Comparison of ENCODE assay signal across 11 cellular contexts in the genomic region with DNA sequence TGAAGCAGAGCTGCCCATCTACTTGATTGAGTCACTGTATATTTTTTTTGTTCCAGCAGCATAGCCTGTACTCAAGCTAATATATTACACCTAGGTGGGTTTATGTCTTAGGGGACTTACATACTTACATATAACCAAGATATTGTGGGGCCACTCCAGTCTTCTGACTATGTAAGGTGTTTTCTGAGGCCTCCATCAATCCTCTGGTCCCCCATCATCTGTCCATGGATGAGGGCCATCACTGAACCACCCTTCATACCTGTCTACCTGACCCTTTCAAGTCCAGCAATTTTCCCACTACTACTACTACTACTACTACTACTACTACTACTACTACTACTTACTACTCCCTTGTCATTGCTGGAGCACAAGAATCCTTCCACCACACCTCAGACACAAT. TPM values are rescaled to one million over a fixed set of nuclear protein-coding genes. Genes with fewer than 3 reads are reported as not detected.
"Had no signal": no experiment of that assay in that cellular context is flagged by ENCODE, and none has a peak within 500 bp of the region (broad histone marks: within the 10 kb centered on the region; RNA-seq: fewer than 3 reads in every experiment).

No MANE protein-coding gene starts in this region.

- ATAC-seq: GM23338, HCT116 had no signal

- H3K4me3 ChIP-seq: GM23248, GM23338, HAP-1 had no signal

- H3K4me1 ChIP-seq: HAP-1 had no signal

- H3K36me3 ChIP-seq: HAP-1 had no signal

- H2AFZ ChIP-seq: GM23248, GM23338 had no signal

- H3K4me2 ChIP-seq: GM23338 had no signal

- DNase-seq: GM23248, GOT3, H7, HCEC 1CT, HFFc6 had no signal

- H3K27ac ChIP-seq: GM23248 had no signal

RNA-seq across cellular contexts. Expression of a gene that starts 3.2 kb away (rescaled TPM):
- total RNA-seq: GM23248 had no signal

RNA-seq across cellular contexts. Expression of a gene that starts 53.6 kb away (rescaled TPM):
- total RNA-seq: GM23248, GM23338, H1, H4, H9, HFFc6 had no signal
- polyA plus RNA-seq: GM23248, GM23338 had no signal
